Comparison of ENCODE assay signal across 23 cellular contexts in the genomic region with DNA sequence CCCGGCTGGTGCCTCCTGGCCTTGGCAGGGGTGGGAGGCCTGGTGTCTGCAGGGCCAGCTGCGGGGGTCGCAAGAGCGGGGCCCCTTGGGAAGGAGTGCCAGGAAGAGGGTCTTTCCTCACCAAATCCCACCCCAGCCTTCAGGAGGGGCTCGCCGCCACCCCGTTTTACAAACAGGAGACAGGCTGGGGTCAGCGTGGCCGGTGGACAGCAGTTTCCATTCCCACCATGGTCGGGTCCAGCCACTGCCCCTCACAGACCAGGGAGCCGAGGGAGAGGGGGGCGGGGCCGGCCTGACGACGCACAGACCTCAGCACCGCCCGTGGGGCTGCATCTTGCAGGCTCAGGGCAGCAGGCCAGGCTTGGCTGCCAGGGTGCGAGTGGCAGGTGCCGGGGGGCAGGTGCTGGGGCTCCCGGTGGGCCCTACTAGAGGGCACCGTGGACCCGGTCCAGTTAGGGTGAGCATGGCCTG. TPM values are rescaled to one million over a fixed set of nuclear protein-coding genes. Genes with fewer than 3 reads are reported as not detected.
A peak's percentile ranks its signal among the peaks of the same experiment; 100 is the strongest.
DNase-seq lines count a peak whose midpoint lies in the region; ATAC-seq and TF ChIP-seq lines count a peak whose summit lies in the region.
"Had no signal": no experiment of that assay in that cellular context is flagged by ENCODE, and none has a peak within 500 bp of the region (broad histone marks: within the 10 kb centered on the region; RNA-seq: fewer than 3 reads in every experiment).

No MANE protein-coding gene starts in this region.

- H3K9me2 ChIP-seq in OCI-LY1 (ENCODE audit: low read depth, low read length), result no peaks in the 10 kb centered on the region

- H2AFZ ChIP-seq in OCI-LY1 (ENCODE audit: low read length), result no peak overlapping the region

- peak overlapping the region; percentile 86 for H3K9ac ChIP-seq in OCI-LY1 (ENCODE audit: low read length)

- peak overlapping the region; percentile 100 for H3K27ac ChIP-seq in OCI-LY1 (ENCODE audit: low read depth, low read length, poor library complexity, severe bottlenecking)

- 0 out of 2 replicates have a peak, but pooled peaks cover 3% of the 10 kb centered on the region for H3F3A ChIP-seq in OCI-LY1 (ENCODE audit: insufficient read depth, low read length)

- H3K36me3 ChIP-seq in OCI-LY1 (ENCODE audit: insufficient read depth, low read length), result no peaks in the 10 kb centered on the region
- H3K36me3 ChIP-seq: SJCRH30 had no signal

- H4K20me1 ChIP-seq in OCI-LY1 (ENCODE audit: insufficient read depth, low read length), result no peaks in the 10 kb centered on the region

- H3K79me2 ChIP-seq in OCI-LY1 (ENCODE audit: insufficient read depth, low read length), result no peaks in the 10 kb centered on the region

- no peak for ATAC-seq in Right ventricle myocardium superior (ENCODE audit: poor library complexity)
- ATAC-seq in left cardiac atrium, result no peak
- ATAC-seq in HG02763 (IDR thresholded peaks at IDR 0.05; ENCODE audit: unreplicated experiment), result no peak
- ATAC-seq in HG02885 (IDR thresholded peaks at IDR 0.05; ENCODE audit: poor library complexity, unreplicated experiment), result no peak
- ATAC-seq: activated CD4-positive, alpha-beta T cell treated with anti-CD3 and anti-CD28 coated beads for 36 hours; activated CD8-positive, alpha-beta memory T cell treated with anti-CD3 and anti-CD28 coated beads, Interleukin-2, amount 10 ng/mL, durations not matched to agents 7 days and 5 days had no signal

- peaks cover 94% of the 10 kb centered on the region for H3K4me1 ChIP-seq in OCI-LY1 (ENCODE audit: insufficient read depth, low read length, severe bottlenecking)
- H3K4me1 ChIP-seq: Caco-2 had no signal

- intact Hi-C loops in Right ventricle myocardium superior (cut with DNase I) (no loop called here), left cardiac atrium (cut with DNase I) (no loop called here)

- peak; percentile 29 for DNase-seq in Right ventricle myocardium superior
- no peak for DNase-seq in left cardiac atrium
- DNase-seq in iPS-NIHi11 (ENCODE audit: low spot score), result peak; percentile 66
- no peak for DNase-seq in NCI-H1417 (lab: John Stamatoyannopoulos, UW)
- DNase-seq in activated CD4-positive, alpha-beta T cell treated with anti-CD3 and anti-CD28 coated beads, Interleukin-2, amount 50 U/mL, for 1 hour, result no peak
- DNase-seq: activated CD4-positive, alpha-beta T cell treated with anti-CD3 and anti-CD28 coated beads for 36 hours; activated CD8-positive, alpha-beta memory T cell treated with anti-CD3 and anti-CD28 coated beads, Interleukin-2, amount 10 ng/mL, durations not matched to agents 7 days and 5 days; activated naive CD4-positive, alpha-beta T cell treated with anti-CD3 and anti-CD28 coated beads for 36 hours; Caco-2; effector memory CD4-positive, alpha-beta T cell; erythroblast; head of caudate nucleus; mesenchymal stem cell; NCI-H187 treated with DMSO at 0.1 percent for 48 hours; NCI-H2227 treated with DMSO at 0.1 percent for 48 hours; NCI-H774; occipital lobe had no signal

- peak overlapping the region; percentile 73 for H3K4me2 ChIP-seq in OCI-LY1 (ENCODE audit: low read length)

- H3K27me3 ChIP-seq in OCI-LY1 (ENCODE audit: insufficient read depth, low read length), result no peaks in the 10 kb centered on the region
- H3K27me3 ChIP-seq: SJCRH30 had no signal

- no peak for TF ChIP-seq CTCF in OCI-LY1 (IDR thresholded peaks at IDR 0.05; ENCODE audit: low read length)

- peak overlapping the region; percentile 65 for H3K4me3 ChIP-seq in OCI-LY1 (ENCODE audit: low read depth, low read length, poor library complexity, severe bottlenecking)
- H3K4me3 ChIP-seq: SJCRH30 had no signal

- H3K9me3 ChIP-seq in OCI-LY1 (ENCODE audit: low read length), result no peaks in the 10 kb centered on the region
- H3K9me3 ChIP-seq: Caco-2, SJCRH30 had no signal

RNA-seq across cellular contexts. Expression of a gene that starts 7.6 kb away (rescaled TPM):
- 8.6 TPM for total RNA-seq in Right ventricle myocardium superior
- 1 to 10 TPM; 6.5 to 6.6 TPM for total RNA-seq in left cardiac atrium
- total RNA-seq: activated naive CD4-positive, alpha-beta T cell treated with anti-CD3 and anti-CD28 coated beads for 36 hours; Daoy; fibroblast of villous mesenchyme had no signal

Comparison
In these comparisons a context has a peak if more than half of its experiments do, and no peak if none do; other contexts are left out.
1. DNase-seq: peak in Right ventricle myocardium superior (single experiment) and iPS-NIHi11 (single experiment); none in left cardiac atrium (single experiment), NCI-H1417 (0 of 3) and activated CD4-positive, alpha-beta T cell treated with anti-CD3 and anti-CD28 coated beads, Interleukin-2, amount 50 U/mL, for 1 hour (single experiment).